Comparison of ENCODE assay signal across 2 cellular contexts in genomic region chr2:96771792-96772618, GRCh38.
TF ChIP-seq lines count a peak whose summit lies in the region.

No MANE protein-coding gene starts in this region.

TF ChIP-seq in HCT116, 20 proteins besides CTCF, POLR2A, EP300 and RAD21:
- TF ChIP-seq SIN3A (IDR thresholded peaks at IDR 0.05; ENCODE audit: low read depth) (no peak), REST (IDR thresholded peaks at IDR 0.05; ENCODE audit: low read depth) (no peak), JUND (IDR thresholded peaks at IDR 0.05) (no peak), ZFX (IDR thresholded peaks at IDR 0.05) (no peak), SP1 (IDR thresholded peaks at IDR 0.05; ENCODE audit: low read depth) (no peak), EGR1 (IDR thresholded peaks at IDR 0.05; ENCODE audit: low read depth) (no peak), EZH2 (IDR thresholded peaks at IDR 0.05) (no peak), CBX3 (IDR thresholded peaks at IDR 0.05; ENCODE audit: low read depth) (no peak), ZBTB33 (IDR thresholded peaks at IDR 0.05; ENCODE audit: extremely low read depth, insufficient replicate concordance, low read length) (no peak), POLR2AphosphoS5 (IDR thresholded peaks at IDR 0.05; ENCODE audit: low read depth, low read length) (no peak), TCF7L2 (IDR thresholded peaks at IDR 0.05; ENCODE audit: borderline replicate concordance, extremely low read depth, insufficient read depth, insufficient read length) (no peak)

TF ChIP-seq in K562, 482 proteins besides CTCF, POLR2A, EP300 and RAD21:
- TF ChIP-seq ZNF830 (CRISPR knock-in tag; IDR thresholded peaks at IDR 0.05), result no peak
- TF ChIP-seq, protein P1, sequence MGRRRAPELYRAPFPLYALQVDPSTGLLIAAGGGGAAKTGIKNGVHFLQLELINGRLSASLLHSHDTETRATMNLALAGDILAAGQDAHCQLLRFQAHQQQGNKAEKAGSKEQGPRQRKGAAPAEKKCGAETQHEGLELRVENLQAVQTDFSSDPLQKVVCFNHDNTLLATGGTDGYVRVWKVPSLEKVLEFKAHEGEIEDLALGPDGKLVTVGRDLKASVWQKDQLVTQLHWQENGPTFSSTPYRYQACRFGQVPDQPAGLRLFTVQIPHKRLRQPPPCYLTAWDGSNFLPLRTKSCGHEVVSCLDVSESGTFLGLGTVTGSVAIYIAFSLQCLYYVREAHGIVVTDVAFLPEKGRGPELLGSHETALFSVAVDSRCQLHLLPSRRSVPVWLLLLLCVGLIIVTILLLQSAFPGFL (CRISPR knock-in tag; IDR thresholded peaks at IDR 0.05), result no peak
- 0 out of 2 replicates have a peak, but pooled peaks have one; percentile 17 for TF ChIP-seq RBFOX2 (IDR thresholded peaks at IDR 0.05; ENCODE audit: low read depth, low read length)
- no peak for TF ChIP-seq SP2 (IDR thresholded peaks at IDR 0.05; ENCODE audit: extremely low read depth, low read depth, low read length, poor library complexity, severe bottlenecking)
- no peak for TF ChIP-seq ZNF717 (CRISPR knock-in tag; IDR thresholded peaks at IDR 0.05)
- TF ChIP-seq PBX2 (CRISPR knock-in tag; IDR thresholded peaks at IDR 0.05; ENCODE audit: low read depth), result no peak
- TF ChIP-seq PBX2 (tag; conservative IDR thresholded peaks at IDR 0.05; ENCODE audit: low read depth), result no peak
- TF ChIP-seq HBP1 (CRISPR knock-in tag; IDR thresholded peaks at IDR 0.05), result no peak
- TF ChIP-seq TAF1 (IDR thresholded peaks at IDR 0.05; ENCODE audit: control insufficient read depth, extremely low read depth, insufficient read depth, low read length, severe bottlenecking), result no peak
TF ChIP-seq in K562: peak in this region for 1.
